In the genomic region with DNA sequence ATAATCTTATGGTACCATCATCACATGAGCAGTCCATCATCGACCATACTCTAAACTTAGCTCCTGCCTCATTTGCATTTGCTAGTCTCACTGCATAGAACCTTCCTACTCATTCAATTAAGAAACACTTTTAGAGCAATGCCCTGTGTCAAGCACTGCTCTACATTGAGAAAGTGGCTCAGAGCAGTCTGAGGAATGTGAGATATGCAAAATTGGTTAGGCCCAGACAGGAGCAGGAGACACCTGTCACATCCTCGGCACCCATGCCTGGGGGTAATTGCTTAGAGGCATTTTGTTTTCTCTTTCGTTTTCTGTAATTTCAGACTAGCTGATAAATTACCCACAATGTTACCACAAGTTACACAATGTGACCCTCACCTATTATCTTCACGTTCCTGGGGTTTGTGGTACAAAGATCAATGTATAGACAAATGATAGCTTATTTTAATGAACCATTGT, we compare ENCODE assay signal across 1 cellular context.
TF ChIP-seq lines count a peak whose summit lies in the region.

No MANE protein-coding gene starts in this region.

TF ChIP-seq in GM12878, 131 proteins besides CTCF, POLR2A, EP300 and RAD21 (continued from another document):
- TF ChIP-seq PRDM15 (CRISPR knock-in tag; IDR thresholded peaks at IDR 0.05) (no peak), BCL11A (IDR thresholded peaks at IDR 0.05; ENCODE audit: low read depth, low read length) (no peak), MXI1 (IDR thresholded peaks at IDR 0.05; ENCODE audit: low read depth, low read length) (peak; percentile 54; the same call in 1 of the 2 replicates), FOS (IDR thresholded peaks at IDR 0.05; ENCODE audit: borderline replicate concordance, extremely low read depth, insufficient read length) (no peak), ZZZ3 (IDR thresholded peaks at IDR 0.05; ENCODE audit: control insufficient read depth, insufficient read length, low read depth) (no peak), POU2F2 (IDR thresholded peaks at IDR 0.05; ENCODE audit: borderline replicate concordance, low read depth, low read length) (peak; percentile 97), ZNF384 (IDR thresholded peaks at IDR 0.05; ENCODE audit: borderline replicate concordance, low read depth, low read length) (no peak), ZNF217 (IDR thresholded peaks at IDR 0.05) (no peak), PAX8 (IDR thresholded peaks at IDR 0.05) (no peak), NR2C2 (IDR thresholded peaks at IDR 0.05; ENCODE audit: borderline replicate concordance, control insufficient read depth, insufficient read length, low read depth) (no peak), SMAD5 (IDR thresholded peaks at IDR 0.05; ENCODE audit: low read depth) (no peak), SRF (IDR thresholded peaks at IDR 0.05; ENCODE audit: low read depth in 2 of 2, low read length in 2 of 2) (no peak), SPI1 (IDR thresholded peaks at IDR 0.05; ENCODE audit: borderline replicate concordance, insufficient read depth, low read depth, low read length) (no peak), SREBF2 (IDR thresholded peaks at IDR 0.05; ENCODE audit: low read length) (no peak), ATF3 (IDR thresholded peaks at IDR 0.05; ENCODE audit: borderline replicate concordance, extremely low read depth, low read depth, low read length) (no peak), RUNX3 (IDR thresholded peaks at IDR 0.05; ENCODE audit: low read length) (peak; percentile 86), STAT1 (conservative IDR thresholded peaks at IDR 0.05) (no peak), CEBPZ (IDR thresholded peaks at IDR 0.05; ENCODE audit: low read depth, low read length) (no peak), PML (IDR thresholded peaks at IDR 0.05; ENCODE audit: low read length) (no peak), KDM1A (IDR thresholded peaks at IDR 0.05; ENCODE audit: borderline replicate concordance) (no peak)
- TF ChIP-seq, protein P1, sequence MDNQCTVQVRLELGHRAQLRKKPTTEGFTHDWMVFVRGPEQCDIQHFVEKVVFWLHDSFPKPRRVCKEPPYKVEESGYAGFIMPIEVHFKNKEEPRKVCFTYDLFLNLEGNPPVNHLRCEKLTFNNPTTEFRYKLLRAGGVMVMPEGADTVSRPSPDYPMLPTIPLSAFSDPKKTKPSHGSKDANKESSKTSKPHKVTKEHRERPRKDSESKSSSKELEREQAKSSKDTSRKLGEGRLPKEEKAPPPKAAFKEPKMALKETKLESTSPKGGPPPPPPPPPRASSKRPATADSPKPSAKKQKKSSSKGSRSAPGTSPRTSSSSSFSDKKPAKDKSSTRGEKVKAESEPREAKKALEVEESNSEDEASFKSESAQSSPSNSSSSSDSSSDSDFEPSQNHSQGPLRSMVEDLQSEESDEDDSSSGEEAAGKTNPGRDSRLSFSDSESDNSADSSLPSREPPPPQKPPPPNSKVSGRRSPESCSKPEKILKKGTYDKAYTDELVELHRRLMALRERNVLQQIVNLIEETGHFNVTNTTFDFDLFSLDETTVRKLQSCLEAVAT (IDR thresholded peaks at IDR 0.05) = peak; percentile 94
